24 cellular contexts compared by ENCODE assay signal in the genomic region with DNA sequence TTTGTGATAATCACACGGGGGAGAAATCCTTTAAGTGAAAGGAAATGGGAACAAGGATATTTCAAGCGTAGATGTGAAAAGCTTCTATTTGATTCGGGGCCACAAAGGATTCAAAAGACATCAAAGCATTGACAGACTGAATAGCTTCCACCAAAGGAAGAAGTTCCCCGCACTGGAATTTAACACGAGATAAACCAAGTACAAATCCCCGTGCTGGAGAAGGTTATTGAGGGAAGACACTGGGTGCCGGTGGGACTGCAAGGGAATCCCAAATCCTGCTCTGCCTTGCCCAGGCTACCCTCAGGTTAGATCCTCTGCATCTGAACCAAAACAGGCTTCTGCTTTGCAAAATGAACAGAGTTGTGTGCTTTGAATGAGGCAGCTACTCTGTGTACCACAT.
A peak's percentile ranks its signal among the peaks of the same experiment; 100 is the strongest.
DNase-seq lines count a peak whose midpoint lies in the region; ATAC-seq and TF ChIP-seq lines count a peak whose summit lies in the region.
"Had no signal": no experiment of that assay in that cellular context is flagged by ENCODE, and none has a peak within 500 bp of the region (broad histone marks: within the 10 kb centered on the region; RNA-seq: fewer than 3 reads in every experiment).

No MANE protein-coding gene starts in this region.

- H3K4me1 ChIP-seq in breast epithelium = no peaks in the 10 kb centered on the region
- peaks cover 79% of the 10 kb centered on the region for H3K4me1 ChIP-seq in PC-9 (replicated peaks; ENCODE audit: insufficient read depth)
- H3K4me1 ChIP-seq: SJSA1 had no signal

- CTCF ChIA-PET in MCF 10A (lab: Yijun Ruan, JAX) (interaction anchor here (1.0 to 1.6 kb wide), 5 partner anchors 14 to 139 kb away, joined by 3 to 5 read pairs (median 4); no protein-coding TSS in a partner anchor), PC-9 (lab: Charles Lee) (no interaction called here)
- CTCF ChIA-PET in activated CD8-positive, alpha-beta T cell treated with anti-CD3 and anti-CD28 coated beads for 36 hours (lab: Charles Lee) = no interaction called here

- H3K9me3 Mint-ChIP-seq in MCF 10A (ENCODE audit: unreplicated experiment) (no peaks in the 10 kb centered on the region), nephron progenitor cell (no peaks in the 10 kb centered on the region)
- no peaks in the 10 kb centered on the region for H3K9me3 Mint-ChIP-seq in activated CD8-positive, alpha-beta T cell treated with anti-CD3 and anti-CD28 coated beads for 36 hours
- H3K9me3 Mint-ChIP-seq: CD8-positive, alpha-beta T cell had no signal

- H3K4me3 ChIP-seq in breast epithelium (no peak overlapping the region), PC-9 (no peak overlapping the region)
- H3K4me3 ChIP-seq: MG63, SJSA1 had no signal

- intact Hi-C loops in MCF 10A (cut with micrococcal nuclease) (loop anchor here (5.0 to 10.0 kb wide), 2 partner anchors 77 to 131 kb away; no protein-coding TSS in a partner anchor), breast epithelium (cut with DNase I; ENCODE audit: low total_unique reads) (loop anchor here (2.0 kb wide), 1 partner anchor 69 kb away; no protein-coding TSS in a partner anchor), PC-9 (cut with micrococcal nuclease; ENCODE audit: unreplicated experiment) (no loop called here)
- intact Hi-C loops in activated CD8-positive, alpha-beta T cell treated with anti-CD3 and anti-CD28 coated beads for 36 hours (cut with micrococcal nuclease) = no loop called here

- H3F3A ChIP-seq in PC-9 (ENCODE audit: insufficient read depth, low read depth) = peaks cover 34% of the 10 kb centered on the region

- no peak for TF ChIP-seq CTCF in MCF 10A (IDR thresholded peaks at IDR 0.05; ENCODE audit: unreplicated experiment)
- TF ChIP-seq CTCF in breast epithelium (IDR thresholded peaks at IDR 0.05) = no peak
- TF ChIP-seq CTCF in PC-9 (conservative IDR thresholded peaks at IDR 0.05) = no peak
- TF ChIP-seq CTCF in nephron progenitor cell (IDR thresholded peaks at IDR 0.05) = no peak
- no peak for TF ChIP-seq CTCF in activated CD8-positive, alpha-beta T cell treated with anti-CD3 and anti-CD28 coated beads for 36 hours (IDR thresholded peaks at IDR 0.05)

- H3K4me1 Mint-ChIP-seq in MCF 10A (ENCODE audit: insufficient read depth, unreplicated experiment) (peaks cover 63% of the 10 kb centered on the region), nephron progenitor cell (peaks cover 33% of the 10 kb centered on the region)
- peaks cover 21% of the 10 kb centered on the region for H3K4me1 Mint-ChIP-seq in activated CD8-positive, alpha-beta T cell treated with anti-CD3 and anti-CD28 coated beads for 36 hours (ENCODE audit: low read depth)

- no peak overlapping the region; the same call in 1 of the 2 replicates for H2AFZ ChIP-seq in PC-9

- ATAC-seq in HG02970 (IDR thresholded peaks at IDR 0.05; ENCODE audit: low FRiP score, unreplicated experiment) = no peak
- no peak for ATAC-seq in activated CD8-positive, alpha-beta T cell treated with anti-CD3 and anti-CD28 coated beads for 36 hours
- ATAC-seq: CD8-positive, alpha-beta T cell; HCT116; Right ventricle myocardium inferior had no signal

- H3K4me2 ChIP-seq in PC-9 = peak overlapping the region; percentile 73

- H3K4me3 Mint-ChIP-seq in MCF 10A (ENCODE audit: unreplicated experiment) (no peak overlapping the region), nephron progenitor cell (peak overlapping the region; percentile 19)
- H3K4me3 Mint-ChIP-seq in activated CD8-positive, alpha-beta T cell treated with anti-CD3 and anti-CD28 coated beads for 36 hours = no peak overlapping the region
- H3K4me3 Mint-ChIP-seq: CD8-positive, alpha-beta T cell had no signal

- H3K27me3 ChIP-seq in breast epithelium (peaks cover 0 to 48% of the 10 kb centered on the region in 2 donors), PC-9 (ENCODE audit: insufficient read depth, low read depth) (no peaks in the 10 kb centered on the region)
- H3K27me3 ChIP-seq: SJSA1 had no signal

- H3K9me3 ChIP-seq in breast epithelium (no peaks in the 10 kb centered on the region), PC-9 (ENCODE audit: insufficient read depth, low read depth) (no peaks in the 10 kb centered on the region)
- H3K9me3 ChIP-seq: MG63 had no signal

- no peaks in the 10 kb centered on the region for H4K20me1 ChIP-seq in PC-9 (ENCODE audit: insufficient read depth)

- no peak overlapping the region for H3K27ac ChIP-seq in breast epithelium
- peak overlapping the region; percentile 87 for H3K27ac ChIP-seq in PC-9
- H3K27ac ChIP-seq: SJSA1 had no signal

- H3K36me3 Mint-ChIP-seq in MCF 10A (ENCODE audit: insufficient read depth, unreplicated experiment) (no peaks in the 10 kb centered on the region), nephron progenitor cell (ENCODE audit: low read depth) (no peaks in the 10 kb centered on the region)
- H3K36me3 Mint-ChIP-seq in activated CD8-positive, alpha-beta T cell treated with anti-CD3 and anti-CD28 coated beads for 36 hours (ENCODE audit: low read depth) = no peaks in the 10 kb centered on the region
- H3K36me3 Mint-ChIP-seq: CD8-positive, alpha-beta T cell had no signal

- BruUV-seq in MCF 10A (replicated peaks; lab: Mats Ljungman, UMichigan) (no TSS peak), PC-9 (replicated peaks; lab: Mats Ljungman, UMichigan) (TSS peak; percentile 37)

- TF ChIP-seq POLR2A in breast epithelium (IDR thresholded peaks at IDR 0.05) = no peak

- H3K36me3 ChIP-seq in breast epithelium = no peaks in the 10 kb centered on the region
- H3K36me3 ChIP-seq in PC-9 (ENCODE audit: low read depth) = no peaks in the 10 kb centered on the region
- H3K36me3 ChIP-seq: MG63, SJSA1 had no signal

- DNase-seq in MCF 10A (ENCODE audit: unreplicated experiment) = no peak
- DNase-seq in breast epithelium (ENCODE audit: low spot score in 2 of 2) = no peak
- no peak for DNase-seq in PC-9
- DNase-seq in nephron progenitor cell = no peak
- no peak for DNase-seq in HuH-7.5 (ENCODE audit: low spot score)
- no peak for DNase-seq in activated CD8-positive, alpha-beta T cell treated with anti-CD3 and anti-CD28 coated beads for 36 hours
- DNase-seq: AML-193; C1 segment of cervical spinal cord; CD8-positive, alpha-beta T cell; DND-41; Kasumi-1; NCI-H1048; NCI-H187; NCI-H2107; NCI-H2227 treated with DMSO at 0.1 percent for 48 hours; NCI-H524 treated with DMSO at 0.1 percent for 48 hours; NCI-H82; OCI-M1; T-helper 1 cell had no signal

- peaks cover 14% of the 10 kb centered on the region for H3K27me3 Mint-ChIP-seq in MCF 10A (ENCODE audit: insufficient read depth, unreplicated experiment)
- peaks cover 46% of the 10 kb centered on the region for H3K27me3 Mint-ChIP-seq in nephron progenitor cell (ENCODE audit: low read depth, poor library complexity)
- H3K27me3 Mint-ChIP-seq in activated CD8-positive, alpha-beta T cell treated with anti-CD3 and anti-CD28 coated beads for 36 hours = peaks cover 10% of the 10 kb centered on the region

- no peaks in the 10 kb centered on the region for H3K9me2 ChIP-seq in PC-9 (ENCODE audit: insufficient read depth)

- H3K27ac Mint-ChIP-seq in MCF 10A (ENCODE audit: low read depth, unreplicated experiment) (peak overlapping the region; percentile 13), nephron progenitor cell (no peak overlapping the region)
- no peak overlapping the region for H3K27ac Mint-ChIP-seq in activated CD8-positive, alpha-beta T cell treated with anti-CD3 and anti-CD28 coated beads for 36 hours
- H3K27ac Mint-ChIP-seq: CD8-positive, alpha-beta T cell had no signal

- no peaks in the 10 kb centered on the region for H3K79me2 ChIP-seq in PC-9 (ENCODE audit: low read depth)

- POLR2A ChIA-PET in MCF 10A (lab: Yijun Ruan, JAX) (interaction anchor here (0.7 to 0.9 kb wide), 2 partner anchors 11 to 77 kb away, joined by 3 read pairs; no protein-coding TSS in a partner anchor), PC-9 (lab: Charles Lee; ENCODE audit: unreplicated experiment) (interaction anchor here (0.6 kb wide), 1 partner anchor 1748 kb away, joined by 4 read pairs; no protein-coding TSS in a partner anchor)
- POLR2A ChIA-PET in activated CD8-positive, alpha-beta T cell treated with anti-CD3 and anti-CD28 coated beads for 36 hours (lab: Charles Lee) = no interaction called here

Comparison
In these comparisons a context has a peak if more than half of its experiments do, and no peak if none do; other contexts are left out.
1. intact Hi-C loops: an anchor here in MCF 10A (5.0 to 10.0 kb wide) and breast epithelium (2.0 kb wide); none called in PC-9 and activated CD8-positive, alpha-beta T cell treated with anti-CD3 and anti-CD28 coated beads for 36 hours.